In genomic region chr6:137222376-137222775, GRCh38 we compare ENCODE assay signal across 1 cellular context.
TF ChIP-seq lines count a peak whose summit lies in the region.

No MANE protein-coding gene starts in this region.

TF ChIP-seq in K562, 482 proteins besides CTCF, POLR2A, EP300 and RAD21 (continued from another document):
- TF ChIP-seq UBTF (IDR thresholded peaks at IDR 0.05; ENCODE audit: borderline replicate concordance in 1 of 2, low read depth in 2 of 2, low read length in 2 of 2) (no peak), NR2F6 (CRISPR knock-in tag; IDR thresholded peaks at IDR 0.05) (no peak), SPI1 (IDR thresholded peaks at IDR 0.05; ENCODE audit: borderline replicate concordance, low read depth, low read length) (0 out of 2 replicates have a peak, but pooled peaks have one; percentile 6), ATF4 (CRISPR knock-in tag; IDR thresholded peaks at IDR 0.05) (0 out of 2 replicates have a peak, but pooled peaks have one; percentile 31), MTA3 (IDR thresholded peaks at IDR 0.05; ENCODE audit: borderline replicate concordance) (0 out of 2 replicates have a peak, but pooled peaks have one; percentile 21), PBX2 (CRISPR knock-in tag; IDR thresholded peaks at IDR 0.05; ENCODE audit: low read depth) (no peak), PBX2 (tag; conservative IDR thresholded peaks at IDR 0.05; ENCODE audit: low read depth) (peak; percentile 27; the same call in 1 of the 2 replicates), EGR1 (conservative IDR thresholded peaks at IDR 0.05) (no peak)
TF ChIP-seq in K562: peak in this region for 6.
